Comparison of ENCODE assay signal across 8 cellular contexts in the genomic region with DNA sequence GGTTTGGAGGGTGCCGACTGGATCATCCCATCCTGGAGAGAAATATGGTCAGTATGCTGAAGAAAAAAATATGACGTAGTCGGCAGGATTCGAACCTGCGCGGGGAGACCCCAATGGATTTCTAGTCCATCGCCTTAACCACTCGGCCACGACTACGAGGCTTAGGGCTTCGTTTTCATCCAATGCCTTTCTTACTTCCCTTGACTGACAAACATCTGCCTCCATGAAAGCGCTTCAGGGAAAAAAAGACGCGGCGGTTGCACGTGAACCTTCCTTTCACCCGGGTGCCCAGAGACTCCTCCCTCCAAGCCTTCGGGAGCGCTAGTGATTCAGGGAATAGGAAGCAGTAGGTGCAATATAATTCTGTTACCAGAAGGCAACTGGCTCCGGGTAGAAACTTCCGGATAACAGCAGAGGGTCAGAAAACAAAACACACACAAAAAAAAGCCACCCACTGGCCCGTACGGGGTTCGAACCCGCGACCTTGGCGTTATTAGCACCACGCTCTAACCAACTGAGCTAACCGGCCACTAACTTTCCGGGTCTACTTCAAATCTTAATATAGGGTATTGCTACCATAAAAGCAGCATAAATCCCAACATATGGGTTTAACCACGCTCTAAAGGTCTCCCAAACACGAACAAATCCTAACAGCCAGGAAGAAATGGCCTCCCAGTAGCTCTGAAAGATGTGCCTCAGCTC. TPM values are rescaled to one million over a fixed set of nuclear protein-coding genes. Genes with fewer than 3 reads are reported as not detected.
A peak's percentile ranks its signal among the peaks of the same experiment; 100 is the strongest.
DNase-seq lines count a peak whose midpoint lies in the region; ATAC-seq, FAIRE-seq and TF ChIP-seq lines count a peak whose summit lies in the region.

No MANE protein-coding gene starts in this region.

- no peaks in the 10 kb centered on the region for H4K20me1 ChIP-seq in neural cell (ENCODE audit: insufficient read depth)

- peak; percentile 8 for TF ChIP-seq RAD21 in neural cell (conservative IDR thresholded peaks at IDR 0.05)

- H3K9me3 ChIP-seq in neural cell (ENCODE audit: low read length), result no peaks in the 10 kb centered on the region

- H3K36me3 ChIP-seq in neural cell (ENCODE audit: insufficient read depth, low read length), result peaks cover 18% of the 10 kb centered on the region

- ATAC-seq in GM21367 (IDR thresholded peaks at IDR 0.05; ENCODE audit: unreplicated experiment), result no peak
- no peak for ATAC-seq in HG03175 (IDR thresholded peaks at IDR 0.05; ENCODE audit: unreplicated experiment)

- H3K9me2 ChIP-seq in neural cell (ENCODE audit: insufficient read depth, low read length), result no peaks in the 10 kb centered on the region

- H3K4me3 ChIP-seq in neural cell (ENCODE audit: low read length), result peak overlapping the region; percentile 58

- peak overlapping the region; percentile 35 for H3K27ac ChIP-seq in neural cell (ENCODE audit: low read length)

- DNase-seq in GM12892 (ENCODE audit: insufficient read length) (no peak), NCI-H460 (ENCODE audit: extremely low read depth, low read depth) (peak; percentile 95), frontal cortex (ENCODE audit: low spot score in 2 of 2) (peak; percentile 50 to 68), type B pancreatic cell (ENCODE audit: extremely low spot score, unreplicated experiment) (peak; percentile 85)
- DNase-seq in activated T-helper 9 cell treated with anti-CD3 and anti-CD28 coated beads, Interleukin-2, amount 50 U/mL, for 16 hours (ENCODE audit: low read depth), result peak; percentile 30

- peaks cover 4% of the 10 kb centered on the region for H3F3A ChIP-seq in neural cell (ENCODE audit: insufficient read depth, low read length, poor library complexity, severe bottlenecking)

- no peaks in the 10 kb centered on the region for H3K79me2 ChIP-seq in neural cell (replicated peaks; ENCODE audit: insufficient read depth, low read length)

- peak overlapping the region; percentile 98 for H3K27ac Mint-ChIP-seq in type B pancreatic cell

- peaks cover 28% of the 10 kb centered on the region for H3K4me1 Mint-ChIP-seq in type B pancreatic cell (ENCODE audit: unreplicated experiment)

- peaks cover 26% of the 10 kb centered on the region for H3K27me3 Mint-ChIP-seq in type B pancreatic cell

- no peak overlapping the region for H2AFZ ChIP-seq in neural cell (ENCODE audit: low read depth, low read length)

- no peak; the same call in 1 of the 2 replicates for TF ChIP-seq POLR2A in GM12892 (IDR thresholded peaks at IDR 0.05; ENCODE audit: low read depth, low read length)

- H3K9me3 Mint-ChIP-seq in type B pancreatic cell, result no peaks in the 10 kb centered on the region

- TF ChIP-seq EP300 in neural cell (conservative IDR thresholded peaks at IDR 0.05; ENCODE audit: poor library complexity, severe bottlenecking), result no peak

- H3K4me2 ChIP-seq in neural cell (ENCODE audit: low read length), result peak overlapping the region; percentile 17

- H3K27me3 ChIP-seq in neural cell (ENCODE audit: insufficient read depth, low read depth, low read length), result no peaks in the 10 kb centered on the region

- FAIRE-seq in GM12892 (lab: Jason Lieb, UNC) (peak; percentile 72), frontal cortex (lab: Jason Lieb, UNC) (no peak)

- peaks cover 25% of the 10 kb centered on the region for H3K36me3 Mint-ChIP-seq in type B pancreatic cell

- H3K9ac ChIP-seq in neural cell (ENCODE audit: low read length), result peak overlapping the region; percentile 33

- no peak for TF ChIP-seq CTCF in neural cell (IDR thresholded peaks at IDR 0.05; ENCODE audit: poor library complexity, severe bottlenecking)
- TF ChIP-seq CTCF in type B pancreatic cell (conservative IDR thresholded peaks at IDR 0.05), result no peak

- peak overlapping the region; percentile 90 for H3K4me3 Mint-ChIP-seq in type B pancreatic cell

TF ChIP-seq in neural cell, 6 proteins besides CTCF, POLR2A, EP300 and RAD21:
- peak; percentile 51 for TF ChIP-seq MXI1 (conservative IDR thresholded peaks at IDR 0.05; ENCODE audit: poor library complexity, severe bottlenecking)
- peak; percentile 21 for TF ChIP-seq POLR2AphosphoS5 (IDR thresholded peaks at IDR 0.05)
- no peak for TF ChIP-seq SMC3 (conservative IDR thresholded peaks at IDR 0.05; ENCODE audit: poor library complexity)
TF ChIP-seq in neural cell: peak in this region for 2.

RNA-seq across cellular contexts. Expression of a gene that starts 16.3 kb away (rescaled TPM):
- 62.4 TPM for polyA plus RNA-seq in GM12892 (2012; ENCODE audit: missing spikeins)
- total RNA-seq in NCI-H460 (2014; rRNA removed; shearing (Covaris generic)), result 64.1 and 69.2 TPM in 2 replicates
- 173 and 244 TPM in 2 replicates for polyA plus RNA-seq in NCI-H460 (2014; cell fraction: nucleus; rRNA removed)
- 3.7 TPM for total RNA-seq in frontal cortex
- 0.84 and 4.8 TPM in 2 replicates for polyA plus RNA-seq in neural cell
- 0.97 and 2.9 TPM in 2 replicates for polyA minus RNA-seq in neural cell
- 35.0 and 108 TPM in 2 replicates for total RNA-seq in type B pancreatic cell (ENCODE audit: low replicate concordance)

RNA-seq across cellular contexts. Expression of a gene that starts 21.2 kb away (rescaled TPM):
- 27.3 TPM for polyA plus RNA-seq in GM12892 (2012; ENCODE audit: missing spikeins)
- 14.2 and 16.2 TPM in 2 replicates for total RNA-seq in NCI-H460 (2014; rRNA removed; shearing (Covaris generic))
- polyA plus RNA-seq in NCI-H460 (2014; cell fraction: nucleus; rRNA removed), result 8.6 and 9.1 TPM in 2 replicates
- total RNA-seq in frontal cortex (9.8 TPM), type B pancreatic cell (ENCODE audit: low replicate concordance) (42.6 and 43.1 TPM in 2 replicates)
- polyA plus RNA-seq in neural cell, result 11.9 and 16.5 TPM in 2 replicates
- 17.0 and 22.0 TPM in 2 replicates for polyA minus RNA-seq in neural cell

RNA-seq across cellular contexts. Expression of a gene that starts 22.4 kb away (rescaled TPM):
- 33.9 TPM for polyA plus RNA-seq in GM12892 (2012; ENCODE audit: missing spikeins)
- 54.7 and 57.4 TPM in 2 replicates for total RNA-seq in NCI-H460 (2014; rRNA removed; shearing (Covaris generic))
- 212 and 217 TPM in 2 replicates for polyA plus RNA-seq in NCI-H460 (2014; cell fraction: nucleus; rRNA removed)
- 22.8 TPM for total RNA-seq in frontal cortex
- polyA plus RNA-seq in neural cell, result 11.0 and 11.7 TPM in 2 replicates
- polyA minus RNA-seq in neural cell, result 13.3 and 27.5 TPM in 2 replicates
- 54.5 and 117 TPM in 2 replicates for total RNA-seq in type B pancreatic cell (ENCODE audit: low replicate concordance)

RNA-seq across cellular contexts. Expression of a gene that starts 36.7 kb away (rescaled TPM):
- polyA plus RNA-seq in GM12892 (2012; ENCODE audit: missing spikeins), result 2.0 TPM
- total RNA-seq in NCI-H460 (2014; rRNA removed; shearing (Covaris generic)), result 4.0 and 5.5 TPM in 2 replicates
- polyA plus RNA-seq in NCI-H460 (2014; cell fraction: nucleus; rRNA removed), result 5.7 and 9.9 TPM in 2 replicates
- total RNA-seq in frontal cortex, result 7.7 TPM
- polyA plus RNA-seq in neural cell, result 12.1 and 13.7 TPM in 2 replicates
- polyA minus RNA-seq in neural cell, result 12.0 and 14.6 TPM in 2 replicates
- total RNA-seq in type B pancreatic cell (ENCODE audit: low replicate concordance), result 4.8 and 6.9 TPM in 2 replicates

RNA-seq across cellular contexts. Expression of a gene that starts 50.5 kb away (rescaled TPM):
- 22.7 TPM for polyA plus RNA-seq in GM12892 (2012; ENCODE audit: missing spikeins)
- total RNA-seq in NCI-H460 (2014; rRNA removed; shearing (Covaris generic)), result 26.6 and 27.9 TPM in 2 replicates
- polyA plus RNA-seq in NCI-H460 (2014; cell fraction: nucleus; rRNA removed), result 40.3 and 47.0 TPM in 2 replicates
- total RNA-seq in frontal cortex, result 23.6 TPM
- polyA plus RNA-seq in neural cell, result 23.3 and 31.7 TPM in 2 replicates
- 46.0 and 56.4 TPM in 2 replicates for polyA minus RNA-seq in neural cell
- 19.1 and 22.1 TPM in 2 replicates for total RNA-seq in type B pancreatic cell (ENCODE audit: low replicate concordance)
